ENCODE assay signal across 10 cellular contexts in genomic region chr9:135987838-135988404, GRCh38.
"Had no signal": no experiment of that assay in that cellular context is flagged by ENCODE, and none has a peak within 500 bp of the region (broad histone marks: within the 10 kb centered on the region; RNA-seq: fewer than 3 reads in every experiment).

No MANE protein-coding gene starts in this region.

- ATAC-seq: GM23338, K562 had no signal

- H3K4me3 ChIP-seq: GM23338, K562 had no signal

- H2AFZ ChIP-seq: GM23338 had no signal

- H3K4me2 ChIP-seq: GM23338 had no signal

- DNase-seq: H9, HCEC 1CT, HFFc6, IMR-90, KG1 had no signal

- FAIRE-seq: H1, H54, K562 had no signal

- H3K27ac ChIP-seq: HL-60 had no signal
